Comparison of ENCODE assay signal across 11 cellular contexts in genomic region chr14:105855893-105856675, GRCh38.
A peak's percentile ranks its signal among the peaks of the same experiment; 100 is the strongest.
DNase-seq lines count a peak whose midpoint lies in the region; ATAC-seq, FAIRE-seq and TF ChIP-seq lines count a peak whose summit lies in the region.
"Had no signal": no experiment of that assay in that cellular context is flagged by ENCODE, and none has a peak within 500 bp of the region (broad histone marks: within the 10 kb centered on the region; RNA-seq: fewer than 3 reads in every experiment).

No MANE protein-coding gene starts in this region.

- peak overlapping the region; percentile 44 for H3K9ac ChIP-seq in GM12878 (ENCODE audit: control insufficient read depth, insufficient read depth, low read length)

- no CpG with 5 or more reads among the region's 28 CpGs for WGBS in GM12878 (ENCODE audit: insufficient coverage, insufficient replicate concordance, low lambda C conversion rate, missing lambda C conversion rate)

- no peak overlapping the region for H2AFZ ChIP-seq in GM12878 (ENCODE audit: control insufficient read depth, low read depth, low read length)

- TF ChIP-seq RAD21 in GM12878 (IDR thresholded peaks at IDR 0.05; ENCODE audit: insufficient read depth, low read depth, low read length) = no peak

- peak overlapping the region; percentile 71 for H3K4me2 ChIP-seq in GM12878 (ENCODE audit: control insufficient read depth, insufficient read depth)

- intact Hi-C loops in GM12878 (cut with micrococcal nuclease; ENCODE audit: unreplicated experiment) = no loop called here
- intact Hi-C loops in sciatic nerve (cut with DNase I) = no loop called here

- peak overlapping the region; percentile 55; the same call in 1 of the 2 replicates for H3K4me3 ChIP-seq in GM12878
- H3K4me3 ChIP-seq: HAP-1, prostate gland had no signal

- in situ Hi-C loops in GM12878 (cut with MboI) = loop anchor here (25.0 kb wide), 1 partner anchor 681 kb away; no protein-coding TSS in a partner anchor

- TF ChIP-seq POLR2A in GM19193 (IDR thresholded peaks at IDR 0.05; ENCODE audit: extremely low read depth, insufficient read depth, insufficient read length) (peak; percentile 74), GM12878 (IDR thresholded peaks at IDR 0.05; ENCODE audit: low read depth, low read length) (peak; percentile 49)

- H3K79me2 ChIP-seq in GM12878 (ENCODE audit: control insufficient read depth, insufficient read depth, low read length) = peaks cover 65% of the 10 kb centered on the region

- H3K27ac ChIP-seq in GM12878 (ENCODE audit: control insufficient read depth, insufficient read depth) = no peak overlapping the region; the same call in 1 of the 2 replicates
- H3K27ac ChIP-seq: prostate gland had no signal

- TF ChIP-seq CTCF in GM12878 (IDR thresholded peaks at IDR 0.05 in 2 of 3, conservative IDR thresholded peaks at IDR 0.05 in 1 of 3; ENCODE audit: control insufficient read depth in 2 of 3, extremely low read depth in 1 of 3, insufficient read depth in 1 of 3, low read depth in 3 of 3, low read length in 3 of 3) = no peak

- H4K20me1 ChIP-seq in GM12878 (ENCODE audit: control insufficient read depth, insufficient read depth) = no peaks in the 10 kb centered on the region

- ATAC-seq in GM12878 = peak; percentile 0
- no peak for ATAC-seq in sciatic nerve
- no peak for ATAC-seq in activated CD4-positive, CD25-positive, alpha-beta regulatory T cell treated with anti-CD3 and anti-CD28 coated beads, Interleukin-2, amount 50 U/mL, for 24 hours

- DNase-seq in D341Med (ENCODE audit: low spot score) (peak; percentile 16), GM12878 (ENCODE audit: low read depth, low spot score) (no peak), sciatic nerve (ENCODE audit: low spot score) (peak; percentile 36), SKM-1 treated with dmso at 0.1 percent for 144 hours (lab: John Stamatoyannopoulos, UW; ENCODE audit: unreplicated experiment) (no peak), dedifferentiated amniotic fluid mesenchymal stem cell (ENCODE audit: extremely low spot score) (no peak)
- DNase-seq: MM.1S, NCI-H446 treated with DMSO at 0.1 percent for 48 hours had no signal

- H3K36me3 ChIP-seq in GM12878 (ENCODE audit: control insufficient read depth in 2 of 2, insufficient read depth in 2 of 2, low read length in 1 of 2) = peaks cover 13 to 78% of the 10 kb centered on the region in 2 experiments
- H3K36me3 ChIP-seq: HAP-1, prostate gland had no signal

- SMC1A ChIA-PET in GM12878 (lab: Charles Lee; ENCODE audit: uncharacterized antibody, unreplicated experiment) = interaction anchor here (0.6 to 5.2 kb wide), 4 partner anchors 359 to 421 kb away, joined by 3 to 25 read pairs (median 12); no protein-coding TSS in a partner anchor

- CTCF ChIA-PET in GM12878 (lab: Yijun Ruan, JAX) = interaction anchor here (0.9 to 8.2 kb wide), 9 partner anchors 8 to 462 kb away, joined by 3 to 180 read pairs (median 4); no protein-coding TSS in a partner anchor

- H3K9me3 ChIP-seq in GM12878 (replicated peaks; ENCODE audit: control insufficient read depth, insufficient read depth, low read length) = no peaks in the 10 kb centered on the region; the same call in none of the 3 replicates
- H3K9me3 ChIP-seq: HAP-1, prostate gland had no signal

- H3K27me3 ChIP-seq in GM12878 (replicated peaks in 1 of 2; ENCODE audit: control insufficient read depth in 2 of 2, insufficient read depth in 2 of 2, low read length in 1 of 2) = no peaks in the 10 kb centered on the region

- RAD21 ChIA-PET in GM12878 (lab: Charles Lee; ENCODE audit: unreplicated experiment) = interaction anchor here (0.9 to 9.4 kb wide), 6 partner anchors 8 to 421 kb away, joined by 3 to 119 read pairs (median 4); no protein-coding TSS in a partner anchor

- BruUV-seq in GM12878 (replicated peaks; lab: Mats Ljungman, UMichigan) = no TSS peak

- no peak for TF ChIP-seq EP300 in GM12878 (IDR thresholded peaks at IDR 0.05; ENCODE audit: borderline replicate concordance in 1 of 2, control insufficient read depth in 1 of 2, low read depth in 2 of 2, low read length in 2 of 2)

- POLR2A ChIA-PET in GM12878 (lab: Charles Lee) = interaction anchor here (0.6 to 8.5 kb wide), 4 partner anchors 9 to 414 kb away, joined by 3 to 88 read pairs (median 4); no protein-coding TSS in a partner anchor

- FAIRE-seq in GM12878 (lab: Jason Lieb, UNC) = no peak

- H3K4me1 ChIP-seq in GM12878 (ENCODE audit: control insufficient read depth, insufficient read depth, low read length) = no peaks in the 10 kb centered on the region; the same call in 1 of the 2 replicates
- H3K4me1 ChIP-seq: HAP-1, prostate gland had no signal

TF ChIP-seq in GM12878, 131 proteins besides CTCF, POLR2A, EP300 and RAD21 (continues in another document):
- TF ChIP-seq RELB (IDR thresholded peaks at IDR 0.05; ENCODE audit: low read depth) (peak; percentile 83), ZBTB11 (CRISPR knock-in tag; IDR thresholded peaks at IDR 0.05) (peak; percentile 23; the same call in 1 of the 2 replicates), RAD51 (IDR thresholded peaks at IDR 0.05) (peak; percentile 50; the same call in 1 of the 2 replicates), YY1 (IDR thresholded peaks at IDR 0.05; ENCODE audit: low read depth, low read length) (no peak), EZH2 (IDR thresholded peaks at IDR 0.05; ENCODE audit: borderline replicate concordance, control insufficient read depth, low read depth, low read length) (no peak), IKZF1 (conservative IDR thresholded peaks at IDR 0.05) (peak; percentile 60; the same call in 1 of the 2 replicates), ZNF687 (IDR thresholded peaks at IDR 0.05) (peak; percentile 1; the same call in 1 of the 2 replicates), SUPT20H (IDR thresholded peaks at IDR 0.05; ENCODE audit: borderline replicate concordance, control insufficient read depth, low read depth, low read length) (no peak), POLR2AphosphoS2 (IDR thresholded peaks at IDR 0.05; ENCODE audit: low read depth, low read length) (peak; percentile 70; the same call in 1 of the 2 replicates)

Comparison
In these comparisons a context has a peak if more than half of its experiments do, and no peak if none do; other contexts are left out.
1. DNase-seq: peak in D341Med (single experiment) and sciatic nerve (single experiment); none in GM12878 (single experiment), SKM-1 treated with dmso at 0.1 percent for 144 hours (single experiment) and dedifferentiated amniotic fluid mesenchymal stem cell (single experiment).